8 cellular contexts compared by ENCODE assay signal in genomic region chr1:209808059-209808494, GRCh38. TPM values are rescaled to one million over a fixed set of nuclear protein-coding genes. Genes with fewer than 3 reads are reported as not detected.
A peak's percentile ranks its signal among the peaks of the same experiment; 100 is the strongest.
DNase-seq lines count a peak whose midpoint lies in the region; ATAC-seq and TF ChIP-seq lines count a peak whose summit lies in the region.

No MANE protein-coding gene starts in this region.

- peaks cover 31% of the 10 kb centered on the region for H3K79me2 ChIP-seq in PC-9 (ENCODE audit: low read depth)
- no peaks in the 10 kb centered on the region for H3K79me2 ChIP-seq in fibroblast of lung (ENCODE audit: control insufficient read depth, insufficient read depth, low read length)

- no peak overlapping the region for H2AFZ ChIP-seq in PC-9
- no peak overlapping the region for H2AFZ ChIP-seq in fibroblast of lung (ENCODE audit: low read length)

- no peaks in the 10 kb centered on the region for H3K9me2 ChIP-seq in PC-9 (ENCODE audit: insufficient read depth)

- H3K27ac ChIP-seq in PC-9 (peak overlapping the region; percentile 36; the same call in 1 of the 2 replicates), fibroblast of lung (ENCODE audit: insufficient read depth, low read length) (no peak overlapping the region)

- peaks cover 41% of the 10 kb centered on the region for H3K4me1 ChIP-seq in PC-9 (replicated peaks; ENCODE audit: insufficient read depth)
- peaks cover 8% of the 10 kb centered on the region for H3K4me1 ChIP-seq in fibroblast of lung (ENCODE audit: control insufficient read depth, extremely low read depth, insufficient read depth, low read length)
- peaks cover 20% of the 10 kb centered on the region for H3K4me1 ChIP-seq in skeletal muscle satellite cell (ENCODE audit: control insufficient read depth, insufficient read depth, low read length)

- peak overlapping the region; percentile 27; the same call in 1 of the 2 replicates for H3K4me2 ChIP-seq in PC-9
- no peak overlapping the region for H3K4me2 ChIP-seq in fibroblast of lung (ENCODE audit: extremely low read depth, insufficient read depth, low read length)
- H3K4me2 ChIP-seq in skeletal muscle satellite cell (ENCODE audit: low read length): peak overlapping the region; percentile 23

- POLR2A ChIA-PET in PC-9 (lab: Charles Lee; ENCODE audit: unreplicated experiment): interaction anchor here (0.6 to 0.7 kb wide), 4 partner anchors 156 to 612 kb away, joined by 3 to 16 read pairs (median 5); no protein-coding TSS in a partner anchor

- ATAC-seq in GM21786 (IDR thresholded peaks at IDR 0.05; ENCODE audit: unreplicated experiment): no peak

- no peaks in the 10 kb centered on the region for H3K27me3 ChIP-seq in PC-9 (ENCODE audit: insufficient read depth, low read depth)
- no peaks in the 10 kb centered on the region for H3K27me3 ChIP-seq in fibroblast of lung (ENCODE audit: control insufficient read depth, insufficient read depth, low read length)
- peaks cover 11% of the 10 kb centered on the region for H3K27me3 ChIP-seq in skeletal muscle satellite cell (ENCODE audit: control insufficient read depth, insufficient read depth, low read length)

- H3K9ac ChIP-seq in fibroblast of lung (ENCODE audit: insufficient read depth, low read length) (no peak overlapping the region), skeletal muscle satellite cell (ENCODE audit: low read depth, low read length) (no peak overlapping the region)

- CTCF ChIA-PET in PC-9 (lab: Charles Lee): interaction anchor here (0.6 to 1.4 kb wide), 5 partner anchors 15 to 484 kb away, joined by 5 to 8 read pairs (median 5); partner anchors contain the start of gene UTP25

- H4K20me1 ChIP-seq in PC-9 (ENCODE audit: insufficient read depth) (no peaks in the 10 kb centered on the region), fibroblast of lung (ENCODE audit: control insufficient read depth, extremely low read depth, insufficient read depth, low read length) (no peaks in the 10 kb centered on the region)

- H3K36me3 ChIP-seq in PC-9 (ENCODE audit: low read depth) (no peaks in the 10 kb centered on the region), fibroblast of lung (ENCODE audit: control insufficient read depth, insufficient read depth, low read length) (no peaks in the 10 kb centered on the region), skeletal muscle satellite cell (ENCODE audit: insufficient read depth, low read length) (no peaks in the 10 kb centered on the region)

- H3K9me3 ChIP-seq in PC-9 (ENCODE audit: insufficient read depth, low read depth) (no peaks in the 10 kb centered on the region), fibroblast of lung (ENCODE audit: control insufficient read depth, insufficient read depth, low read depth, low read length) (no peaks in the 10 kb centered on the region), skeletal muscle satellite cell (replicated peaks; ENCODE audit: low read length) (no peaks in the 10 kb centered on the region)

- H3K27ac Mint-ChIP-seq in HFFc6: peak overlapping the region; percentile 54

- intact Hi-C loops in PC-9 (cut with micrococcal nuclease; ENCODE audit: unreplicated experiment): no loop called here

- no peaks in the 10 kb centered on the region for H3K9me3 Mint-ChIP-seq in HFFc6

- peaks cover 20% of the 10 kb centered on the region; the same call in 1 of the 2 replicates for H3F3A ChIP-seq in PC-9 (ENCODE audit: insufficient read depth, low read depth)

- H3K4me3 ChIP-seq in PC-9 (no peak overlapping the region), fibroblast of lung (replicated peaks in 1 of 4; ENCODE audit: control extremely low read depth in 1 of 4, insufficient read depth in 1 of 4, low read depth in 3 of 4, low read length in 4 of 4) (no peak overlapping the region), skeletal muscle satellite cell (ENCODE audit: low read length) (no peak overlapping the region)

- H3K36me3 Mint-ChIP-seq in HFFc6 (ENCODE audit: low read depth): no peaks in the 10 kb centered on the region

- TF ChIP-seq CTCF in HFFc6 (IDR thresholded peaks at IDR 0.05) (no peak), PC-9 (conservative IDR thresholded peaks at IDR 0.05) (no peak), fibroblast of lung (conservative IDR thresholded peaks at IDR 0.05 in 1 of 2, IDR thresholded peaks at IDR 0.05 in 1 of 2; ENCODE audit: low read depth in 1 of 2, low read length in 2 of 2) (no peak)

- H3K27me3 Mint-ChIP-seq in HFFc6 (ENCODE audit: insufficient read depth): peaks cover 2% of the 10 kb centered on the region; the same call in 1 of the 2 replicates

- DNase-seq in HFFc6 (peak; percentile 98), PC-9 (peak; percentile 68 to 88), fibroblast of lung (ENCODE audit: low read depth in 2 of 2) (peak; percentile 92 to 94), SK-N-DZ (ENCODE audit: low spot score) (no peak), T-helper 1 cell (no peak), NAMALWA (ENCODE audit: low spot score) (no peak)

- BruUV-seq in PC-9 (replicated peaks; lab: Mats Ljungman, UMichigan): no TSS peak

- no peak overlapping the region; the same call in 1 of the 2 replicates for H3K4me3 Mint-ChIP-seq in HFFc6

- peaks cover 27% of the 10 kb centered on the region for H3K4me1 Mint-ChIP-seq in HFFc6 (ENCODE audit: low read depth)

RNA-seq across cellular contexts. Expression of gene IRF6, which starts 2.1 kb away (rescaled TPM):
- total RNA-seq in HFFc6 (2021; fragmentation: NEBNext Ultra II Directional; extraction: Animal tissue kit (Norgen Biotek cat#: 25700)): 1 to 10 TPM in 2 of 6 experiments, under 1 TPM in 4; 0.14 to 3.2 (median 0.28) TPM
- 46.5 and 50.9 TPM in 2 replicates for total RNA-seq in PC-9 (2021)
- total RNA-seq in fibroblast of lung: under 0.01 and 0.66 TPM in 2 replicates
- polyA plus RNA-seq in fibroblast of lung: 0.87 and 1.00 TPM in 2 replicates
- polyA plus RNA-seq in fibroblast of lung (2012): 0.36 and 0.83 TPM in 2 replicates
- polyA minus RNA-seq in fibroblast of lung (ENCODE audit: low replicate concordance): 1.9 and 6.1 TPM in 2 replicates
- total RNA-seq in skeletal muscle satellite cell (2012; rRNA removed): 0.25 TPM in 1 of 2 replicates, not detected in the other
- not detected in 2 replicates for polyA plus RNA-seq in SK-N-DZ (2014; cell fraction: cytosol; rRNA removed)
- 0.37 TPM in 1 of 2 replicates, not detected in the other for polyA plus RNA-seq in SK-N-DZ (2014; cell fraction: nucleus; rRNA removed)

RNA-seq across cellular contexts. Expression of gene UTP25, which starts 19.7 kb away (rescaled TPM):
- total RNA-seq in HFFc6 (2021; fragmentation: NEBNext Ultra II Directional; extraction: Animal tissue kit (Norgen Biotek cat#: 25700)): 10 to 100 TPM in 4 of 6 experiments, 1 to 10 TPM in 2; 9.0 to 18.5 (median 16.2) TPM
- total RNA-seq in PC-9 (2021) (8.2 and 9.3 TPM in 2 replicates), fibroblast of lung (6.9 and 10.4 TPM in 2 replicates)
- polyA plus RNA-seq in fibroblast of lung: 12.3 and 13.8 TPM in 2 replicates
- 5.8 and 6.7 TPM in 2 replicates for polyA plus RNA-seq in fibroblast of lung (2012)
- polyA minus RNA-seq in fibroblast of lung (ENCODE audit: low replicate concordance): 5.1 and 6.2 TPM in 2 replicates
- total RNA-seq in skeletal muscle satellite cell (2012; rRNA removed): 8.5 and 9.1 TPM in 2 replicates
- 9.6 and 10.8 TPM in 2 replicates for polyA plus RNA-seq in SK-N-DZ (2014; cell fraction: cytosol; rRNA removed)
- 10.2 and 11.0 TPM in 2 replicates for polyA plus RNA-seq in SK-N-DZ (2014; cell fraction: nucleus; rRNA removed)

RNA-seq across cellular contexts. Expression of gene C1orf74, which starts 23.7 kb away (rescaled TPM):
- 1 to 10 TPM; 1.8 to 2.7 (median 2.4) TPM for total RNA-seq in HFFc6 (2021; fragmentation: NEBNext Ultra II Directional; extraction: Animal tissue kit (Norgen Biotek cat#: 25700))
- total RNA-seq in PC-9 (2021): 4.1 and 5.0 TPM in 2 replicates
- total RNA-seq in fibroblast of lung: 3.1 and 4.3 TPM in 2 replicates
- 1.8 and 2.2 TPM in 2 replicates for polyA plus RNA-seq in fibroblast of lung
- polyA plus RNA-seq in fibroblast of lung (2012): 1.6 and 1.8 TPM in 2 replicates
- 2.1 and 4.5 TPM in 2 replicates for polyA minus RNA-seq in fibroblast of lung (ENCODE audit: low replicate concordance)
- total RNA-seq in skeletal muscle satellite cell (2012; rRNA removed): 2.8 TPM in 2 replicates
- polyA plus RNA-seq in SK-N-DZ (2014; cell fraction: cytosol; rRNA removed): 3.9 and 4.3 TPM in 2 replicates
- polyA plus RNA-seq in SK-N-DZ (2014; cell fraction: nucleus; rRNA removed): 2.2 and 2.4 TPM in 2 replicates

RNA-seq across cellular contexts. Expression of gene TRAF3IP3, which starts 52.2 kb away (rescaled TPM):
- total RNA-seq in HFFc6 (2021; fragmentation: NEBNext Ultra II Directional; extraction: Animal tissue kit (Norgen Biotek cat#: 25700)): under 1 TPM in 1 of 6 experiments, not detected in 5; 0.24 TPM
- not detected in 2 replicates for total RNA-seq in PC-9 (2021)
- not detected in 2 replicates for total RNA-seq in fibroblast of lung
- not detected in 2 replicates for polyA plus RNA-seq in fibroblast of lung
- not detected in 2 replicates for polyA plus RNA-seq in fibroblast of lung (2012)
- not detected in 2 replicates for polyA minus RNA-seq in fibroblast of lung (ENCODE audit: low replicate concordance)
- not detected in 2 replicates for total RNA-seq in skeletal muscle satellite cell (2012; rRNA removed)
- polyA plus RNA-seq in SK-N-DZ (2014; cell fraction: cytosol; rRNA removed): not detected in 2 replicates
- polyA plus RNA-seq in SK-N-DZ (2014; cell fraction: nucleus; rRNA removed): 0.12 and 0.14 TPM in 2 replicates

Comparison
In these comparisons a context has a peak if more than half of its experiments do, and no peak if none do; other contexts are left out.
1. DNase-seq: peak in HFFc6 (single experiment), PC-9 (2 of 2) and fibroblast of lung (2 of 2); none in SK-N-DZ (single experiment), T-helper 1 cell (0 of 5) and NAMALWA (single experiment).
2. RNA of gene IRF6, which starts 2.1 kb away (total RNA-seq): 46.5 to 50.9 TPM in PC-9; under 0.01 to 0.66 TPM in fibroblast of lung and 0.14 to 3.2 TPM in HFFc6; every median in the first group is over 10 times any median in the second.